Comparison of ENCODE assay signal across 9 cellular contexts in the genomic region with DNA sequence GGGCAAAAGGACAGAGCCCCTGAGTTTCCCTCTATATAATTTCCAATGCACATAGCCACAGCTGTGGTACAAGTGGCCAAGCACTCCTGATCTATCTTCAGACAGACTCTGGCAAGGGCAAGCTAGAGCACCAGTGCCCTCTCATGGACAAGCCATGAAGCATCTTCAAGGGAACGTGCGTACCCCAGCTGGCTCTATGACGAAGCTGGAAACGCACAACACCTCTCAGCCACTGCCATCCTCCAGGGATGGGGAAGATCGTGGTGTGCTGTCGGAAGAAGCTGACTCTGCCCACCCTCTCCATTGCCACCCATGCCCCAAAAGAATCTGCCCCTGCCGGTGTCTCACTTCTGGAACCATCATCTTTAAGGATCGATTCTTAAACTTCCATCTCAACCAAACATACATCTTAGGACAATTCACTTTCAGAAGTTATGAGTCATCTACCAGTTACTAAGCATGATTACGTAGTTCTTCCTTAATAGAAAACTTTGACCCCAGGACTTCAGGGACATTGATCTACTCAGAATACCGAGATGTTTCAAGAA.
DNase-seq lines count a peak whose midpoint lies in the region; ATAC-seq, FAIRE-seq and TF ChIP-seq lines count a peak whose summit lies in the region.
"Had no signal": no experiment of that assay in that cellular context is flagged by ENCODE, and none has a peak within 500 bp of the region (broad histone marks: within the 10 kb centered on the region; RNA-seq: fewer than 3 reads in every experiment).

No MANE protein-coding gene starts in this region.

- POLR2A ChIA-PET in A549 (lab: Yijun Ruan, JAX): interaction anchor here (0.7 kb wide), 1 partner anchor 862 kb away, joined by 3 read pairs; no protein-coding TSS in a partner anchor

- no peaks in the 10 kb centered on the region for H3K4me1 ChIP-seq in A549
- H3K4me1 ChIP-seq in upper lobe of right lung: no peaks in the 10 kb centered on the region

- ATAC-seq in A549: peak; percentile 95 to 98
- ATAC-seq in HG03025 (IDR thresholded peaks at IDR 0.05; ENCODE audit: low FRiP score, unreplicated experiment): peak; percentile 53
- ATAC-seq in upper lobe of right lung: peak; percentile 72
- no peak for ATAC-seq in GM21526 (IDR thresholded peaks at IDR 0.05; ENCODE audit: low FRiP score, unreplicated experiment)

- peak overlapping the region; percentile 44 for H3K4me2 ChIP-seq in A549

- H3K27ac ChIP-seq in A549: no peak overlapping the region
- H3K27ac ChIP-seq in upper lobe of right lung: no peak overlapping the region

- DNase-seq in A549 (ENCODE audit: low read depth in 1 of 2, low spot score in 1 of 2): peak; percentile 60 to 74
- peak; percentile 47 for DNase-seq in GM04504 (ENCODE audit: low read depth)
- peak; percentile 26 for DNase-seq in NCI-H526 treated with DMSO at 0.1 percent for 48 hours (lab: John Stamatoyannopoulos, UW)
- peak; percentile 78 for DNase-seq in cerebellar cortex (ENCODE audit: low spot score)
- peak; percentile 79 for DNase-seq in kidney tubule cell (ENCODE audit: low spot score)
- no peak for DNase-seq in upper lobe of right lung

- 3% methylated on average over 10 of the region's 10 CpGs for WGBS in A549 (ENCODE audit: missing lambda C conversion rate)

- no peak for FAIRE-seq in A549 (lab: Jason Lieb, UNC)

- CTCF ChIA-PET in A549 (lab: Yijun Ruan, JAX): interaction anchor here (0.6 to 3.8 kb wide), 45 partner anchors 9 to 872 kb away, joined by 3 to 28 read pairs (median 4); a partner anchor contains a TSS

- TF ChIP-seq EP300 in A549 (IDR thresholded peaks at IDR 0.05): no peak

- H3K4me3 ChIP-seq in A549 (no peak overlapping the region), upper lobe of right lung (no peak overlapping the region)
- H3K4me3 ChIP-seq: lung had no signal

- peak; percentile 71 to 88 for TF ChIP-seq RAD21 in A549 (conservative IDR thresholded peaks at IDR 0.05 in 1 of 2, IDR thresholded peaks at IDR 0.05 in 1 of 2)

- H3K27me3 ChIP-seq in upper lobe of right lung: no peaks in the 10 kb centered on the region

- no peaks in the 10 kb centered on the region for H3K36me3 ChIP-seq in upper lobe of right lung

- TF ChIP-seq CTCF in A549 (IDR thresholded peaks at IDR 0.05) (peak; percentile 44), upper lobe of right lung (IDR thresholded peaks at IDR 0.05) (peak; percentile 48)

- TF ChIP-seq POLR2A in A549 (IDR thresholded peaks at IDR 0.05; ENCODE audit: low read length): no peak

- intact Hi-C loops in upper lobe of right lung (cut with DNase I): no loop called here

- H3K9me3 ChIP-seq in A549 (no peaks in the 10 kb centered on the region), upper lobe of right lung (no peaks in the 10 kb centered on the region)

TF ChIP-seq in A549, 52 proteins besides CTCF, POLR2A, EP300 and RAD21:
- TF ChIP-seq ZFP36 (IDR thresholded peaks at IDR 0.05; ENCODE audit: borderline replicate concordance, partially characterized antibody) (no peak), SMC3 (IDR thresholded peaks at IDR 0.05) (peak; percentile 65)
